ENCODE assay signal across 8 cellular contexts in the genomic region with DNA sequence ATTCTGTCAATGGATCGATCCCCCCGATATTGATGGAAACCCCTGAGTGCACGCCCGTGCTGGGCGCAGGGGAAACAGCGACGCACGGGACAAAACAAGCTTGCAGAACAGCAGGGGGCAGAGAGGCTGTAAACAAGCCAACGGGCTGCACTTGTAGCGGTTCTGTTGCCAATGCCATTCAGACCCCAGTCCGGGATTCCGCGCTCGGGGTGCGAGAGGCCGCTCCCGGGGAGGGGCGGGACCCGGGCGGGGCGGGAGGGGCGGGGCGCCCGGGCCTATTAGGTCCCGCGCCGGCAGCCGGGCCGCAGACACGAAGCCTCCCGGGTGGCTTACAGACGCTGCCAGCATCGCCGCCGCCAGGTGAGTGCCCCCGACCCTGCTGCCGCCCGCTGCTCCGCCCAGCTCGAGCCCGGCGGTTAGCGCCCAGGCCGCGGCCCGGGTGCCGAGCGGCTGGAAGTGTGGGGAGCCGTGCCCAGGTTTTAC.
DNase-seq lines count a peak whose midpoint lies in the region; ATAC-seq and TF ChIP-seq lines count a peak whose summit lies in the region.

BIK (plus strand) TSS at position 307 of the 483 bp plus-strand sequence. CDS start 13,273 bp downstream, outside the sequence.

- H3K9ac ChIP-seq in SU-DHL-6 (ENCODE audit: low read length) (peak within 1 kb of the TSS; percentile 80), adipocyte (ENCODE audit: low read length) (peak within 1 kb of the TSS; percentile 25)

- H3K9me2 ChIP-seq in SU-DHL-6 (replicated peaks; ENCODE audit: insufficient read depth, low read length): no peaks in the 10 kb centered on the region

- H2AFZ ChIP-seq in SU-DHL-6 (ENCODE audit: low read depth, low read length, severe bottlenecking): peak within 1 kb of the TSS; percentile 98

- peak within 1 kb of the TSS; percentile 14; the same call in 1 of the 2 replicates for H3K27ac ChIP-seq in SU-DHL-6 (ENCODE audit: low read depth, low read length)
- peak within 1 kb of the TSS in 11 of 21 experiments; percentile 13 to 77 (median 28) for H3K27ac ChIP-seq in skin epidermis

- no peaks in the 10 kb centered on the region for H4K20me1 ChIP-seq in SU-DHL-6 (ENCODE audit: low read depth, low read length)

- TF ChIP-seq CTCF in SU-DHL-6 (IDR thresholded peaks at IDR 0.05; ENCODE audit: insufficient read depth, low read length, poor library complexity, severe bottlenecking): peak; percentile 17

- H3K36me3 ChIP-seq in SU-DHL-6 (ENCODE audit: low read length) (no peaks in the 10 kb centered on the region), adipocyte (ENCODE audit: control insufficient read depth, insufficient read depth, low read length, severe bottlenecking) (no peaks in the 10 kb centered on the region)

- H3K4me3 ChIP-seq in SU-DHL-6 (ENCODE audit: insufficient read depth, low read length, poor library complexity, severe bottlenecking) (peak within 1 kb of the TSS; percentile 80), adipocyte (ENCODE audit: low read length) (peak within 1 kb of the TSS; percentile 70), skin epidermis (peak within 1 kb of the TSS; percentile 36 to 74 (median 56))

- no peak for ATAC-seq in GM21515 (IDR thresholded peaks at IDR 0.05; ENCODE audit: unreplicated experiment)
- no peak for ATAC-seq in HG03135 (IDR thresholded peaks at IDR 0.05; ENCODE audit: unreplicated experiment)

- DNase-seq in ELR (ENCODE audit: low read depth) (peak; percentile 59), HK-2 (ENCODE audit: unreplicated experiment) (peak; percentile 50), adipocyte (ENCODE audit: low read depth) (peak; percentile 53), iPS DF 19.7 (ENCODE audit: low read depth, low spot score) (peak; percentile 38)

- peak within 1 kb of the TSS; percentile 85 for H3K4me2 ChIP-seq in SU-DHL-6 (ENCODE audit: low read depth, low read length, poor library complexity, severe bottlenecking)

- peaks cover 8% of the 10 kb centered on the region; the same call in 1 of the 2 replicates for H3F3A ChIP-seq in SU-DHL-6 (ENCODE audit: insufficient read depth)

- H3K9me3 ChIP-seq in SU-DHL-6 (ENCODE audit: insufficient read depth, low read length) (no peaks in the 10 kb centered on the region), adipocyte (ENCODE audit: control insufficient read depth, low read length) (no peaks in the 10 kb centered on the region)

- H3K79me2 ChIP-seq in SU-DHL-6 (ENCODE audit: insufficient read depth, low read length): no peaks in the 10 kb centered on the region

- peaks cover 6% of the 10 kb centered on the region for H3K4me1 ChIP-seq in adipocyte (ENCODE audit: control insufficient read depth, insufficient read depth, low read length)

- H3K27me3 ChIP-seq in SU-DHL-6 (ENCODE audit: low read length) (no peaks in the 10 kb centered on the region), adipocyte (replicated peaks; ENCODE audit: control insufficient read depth, insufficient read depth, low read length) (peaks cover 51% of the 10 kb centered on the region)
